ENCODE assay signal across 25 cellular contexts in the genomic region with DNA sequence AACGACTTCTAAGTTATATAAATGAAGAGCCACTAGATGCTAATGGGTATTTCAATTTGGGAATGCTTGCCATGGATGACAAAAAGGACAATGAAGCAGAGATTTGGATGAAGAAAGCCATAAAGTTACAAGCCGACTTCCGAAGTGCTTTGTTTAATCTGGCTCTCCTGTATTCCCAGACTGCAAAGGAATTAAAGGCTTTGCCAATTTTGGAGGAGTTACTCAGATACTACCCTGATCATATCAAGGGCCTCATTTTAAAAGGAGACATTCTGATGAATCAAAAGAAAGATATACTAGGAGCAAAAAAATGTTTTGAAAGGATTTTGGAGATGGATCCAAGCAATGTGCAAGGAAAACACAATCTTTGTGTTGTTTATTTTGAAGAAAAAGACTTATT.
"Had no signal": no experiment of that assay in that cellular context is flagged by ENCODE, and none has a peak within 500 bp of the region (broad histone marks: within the 10 kb centered on the region; RNA-seq: fewer than 3 reads in every experiment).

No MANE protein-coding gene starts in this region.

- H3K27me3 Mint-ChIP-seq: naive thymus-derived CD4-positive, alpha-beta T cell; natural killer cell treated with Interleukin-12 subunit alpha and Interleukin-12 subunit beta and Interleukin-15 and Interleukin-18, amount 100 ng/mL, for 72 hours; stimulated activated naive CD8-positive, alpha-beta T cell treated with anti-CD3 and anti-CD28 coated beads, Interleukin-15, Interleukin-2, amounts not matched to agents 100 ng/mL and 50 ng/mL, for 24 hours; type B pancreatic cell had no signal

- H3K4me1 Mint-ChIP-seq: immature natural killer cell; stimulated activated effector memory CD8-positive, alpha-beta T cell treated with anti-CD3 and anti-CD28 coated beads, Interleukin-12 subunit alpha, Interleukin-12 subunit beta, amount 100 ng/mL, for 72 hours had no signal

- DNase-seq: hypothalamus; immature natural killer cell; kidney; left colon; left lung; lower lobe of right lung; mammary epithelial cell; mesenchymal stem cell; mucosa of descending colon; naive thymus-derived CD4-positive, alpha-beta T cell; pancreas; posterior cingulate gyrus; retina; right cardiac atrium; sigmoid colon; small intestine; spleen; stimulated activated CD4-positive, alpha-beta T cell treated with anti-CD3 and anti-CD28 coated beads, Interleukin-4, amount 100 ng/mL, for 24 hours; stimulated activated naive CD4-positive, alpha-beta T cell; substantia nigra; uterus had no signal

- ATAC-seq: left colon; left lung; lower lobe of right lung; mucosa of descending colon; naive thymus-derived CD4-positive, alpha-beta T cell; natural killer cell treated with Interleukin-12 subunit alpha and Interleukin-12 subunit beta and Interleukin-15 and Interleukin-18, amount 100 ng/mL, for 72 hours; pancreas; right cardiac atrium; stimulated activated effector memory CD8-positive, alpha-beta T cell treated with anti-CD3 and anti-CD28 coated beads, Interleukin-12 subunit alpha, Interleukin-12 subunit beta, amount 100 ng/mL, for 72 hours had no signal

- H3K27ac Mint-ChIP-seq: naive thymus-derived CD4-positive, alpha-beta T cell; natural killer cell treated with Interleukin-12 subunit alpha and Interleukin-12 subunit beta and Interleukin-15 and Interleukin-18, amount 100 ng/mL, for 72 hours; stimulated activated effector memory CD8-positive, alpha-beta T cell treated with anti-CD3 and anti-CD28 coated beads, Interleukin-12 subunit alpha, Interleukin-12 subunit beta, amount 100 ng/mL, for 72 hours; stimulated activated naive CD8-positive, alpha-beta T cell treated with anti-CD3 and anti-CD28 coated beads, Interleukin-15, Interleukin-2, amounts not matched to agents 100 ng/mL and 50 ng/mL, for 24 hours; type B pancreatic cell had no signal

- H3K9me3 Mint-ChIP-seq: immature natural killer cell; naive thymus-derived CD4-positive, alpha-beta T cell; natural killer cell treated with Interleukin-12 subunit alpha and Interleukin-12 subunit beta and Interleukin-15 and Interleukin-18, amount 100 ng/mL, for 72 hours; stimulated activated effector memory CD8-positive, alpha-beta T cell treated with anti-CD3 and anti-CD28 coated beads, Interleukin-12 subunit alpha, Interleukin-12 subunit beta, amount 100 ng/mL, for 72 hours; stimulated activated naive CD8-positive, alpha-beta T cell treated with anti-CD3 and anti-CD28 coated beads, Interleukin-15, Interleukin-2, amounts not matched to agents 100 ng/mL and 50 ng/mL, for 24 hours; type B pancreatic cell had no signal

- H3K4me3 Mint-ChIP-seq: immature natural killer cell; naive thymus-derived CD4-positive, alpha-beta T cell; natural killer cell treated with Interleukin-12 subunit alpha and Interleukin-12 subunit beta and Interleukin-15 and Interleukin-18, amount 100 ng/mL, for 72 hours; stimulated activated effector memory CD8-positive, alpha-beta T cell treated with anti-CD3 and anti-CD28 coated beads, Interleukin-12 subunit alpha, Interleukin-12 subunit beta, amount 100 ng/mL, for 72 hours; stimulated activated naive CD8-positive, alpha-beta T cell treated with anti-CD3 and anti-CD28 coated beads, Interleukin-15, Interleukin-2, amounts not matched to agents 100 ng/mL and 50 ng/mL, for 24 hours; type B pancreatic cell had no signal
